ENCODE assay signal across 30 cellular contexts in genomic region chr12:113978080-113978479, GRCh38.
"Had no signal": no experiment of that assay in that cellular context is flagged by ENCODE, and none has a peak within 500 bp of the region (broad histone marks: within the 10 kb centered on the region; RNA-seq: fewer than 3 reads in every experiment).

No MANE protein-coding gene starts in this region.

- H3K4me3 ChIP-seq: ascending aorta, breast epithelium, cardiac muscle cell, colonic mucosa, dorsolateral prefrontal cortex had no signal

- ATAC-seq: activated CD4-positive, alpha-beta T cell treated with anti-CD3 and anti-CD28 coated beads for 36 hours; activated naive CD4-positive, alpha-beta T cell treated with anti-CD3 and anti-CD28 coated beads, Interleukin-2, amount 50 U/mL, for 72 hours; activated T-cell treated with anti-CD3 and anti-CD28 coated beads, Interleukin-2, amount 50 U/mL, for 72 hours; esophagus mucosa; T-helper 17 cell had no signal

- H3K4me1 ChIP-seq: ascending aorta, breast epithelium, colonic mucosa had no signal

- H3K36me3 ChIP-seq: ascending aorta, breast epithelium, cardiac muscle cell, colonic mucosa, WERI-Rb-1 had no signal

- H3K27me3 ChIP-seq: ascending aorta, colonic mucosa had no signal

- H3K27ac ChIP-seq: ascending aorta, breast epithelium, cardiac muscle cell, colonic mucosa, dorsolateral prefrontal cortex, WERI-Rb-1 had no signal

- H3K9me3 ChIP-seq: ascending aorta, breast epithelium, colonic mucosa had no signal

- DNase-seq: activated CD4-positive, alpha-beta memory T cell treated with anti-CD3 and anti-CD28 coated beads for 36 hours; activated CD4-positive, alpha-beta T cell treated with anti-CD3 and anti-CD28 coated beads for 36 hours; activated CD4-positive, alpha-beta T cell treated with anti-CD3 and anti-CD28 coated beads, Interleukin-2, amount 10 ng/mL, durations not matched to agents 24 days and 14 days; activated CD4-positive, CD25-positive, alpha-beta regulatory T cell; activated CD4-positive, CD25-positive, alpha-beta regulatory T cell treated with anti-CD3 and anti-CD28 coated beads, Interleukin-2, amount 50 U/mL, for 72 hours; activated CD8-positive, alpha-beta memory T cell treated with anti-CD3 and anti-CD28 coated beads, Interleukin-2, amount 50 U/mL, for 48 hours; activated gamma-delta T cell; activated naive CD4-positive, alpha-beta T cell; activated naive CD4-positive, alpha-beta T cell treated with anti-CD3 and anti-CD28 coated beads, Interleukin-2, amount 10 ng/mL, durations not matched to agents 7 days and 5 days; activated naive CD8-positive, alpha-beta T cell treated with anti-CD3 and anti-CD28 coated beads, Interleukin-2, amount 10 ng/mL, durations not matched to agents 7 days and 5 days; activated T-cell treated with anti-CD3 and anti-CD28 coated beads for 4 hours; activated T-cell treated with anti-CD3 and anti-CD28 coated beads, Interleukin-2, amount 50 U/mL, for 24 hours; activated T-cell treated with anti-CD3 and anti-CD28 coated beads, Interleukin-2, amount 50 U/mL, for 72 hours; central memory CD4-positive, alpha-beta T cell; cerebellar nuclear complex; colonic mucosa; dorsolateral prefrontal cortex; effector memory CD4-positive, alpha-beta T cell; endodermal cell; foreskin fibroblast; head of caudate nucleus; T-helper 1 cell; T-helper 17 cell; T1000; WERI-Rb-1 had no signal
